Comparison of ENCODE assay signal across 19 cellular contexts in the genomic region with DNA sequence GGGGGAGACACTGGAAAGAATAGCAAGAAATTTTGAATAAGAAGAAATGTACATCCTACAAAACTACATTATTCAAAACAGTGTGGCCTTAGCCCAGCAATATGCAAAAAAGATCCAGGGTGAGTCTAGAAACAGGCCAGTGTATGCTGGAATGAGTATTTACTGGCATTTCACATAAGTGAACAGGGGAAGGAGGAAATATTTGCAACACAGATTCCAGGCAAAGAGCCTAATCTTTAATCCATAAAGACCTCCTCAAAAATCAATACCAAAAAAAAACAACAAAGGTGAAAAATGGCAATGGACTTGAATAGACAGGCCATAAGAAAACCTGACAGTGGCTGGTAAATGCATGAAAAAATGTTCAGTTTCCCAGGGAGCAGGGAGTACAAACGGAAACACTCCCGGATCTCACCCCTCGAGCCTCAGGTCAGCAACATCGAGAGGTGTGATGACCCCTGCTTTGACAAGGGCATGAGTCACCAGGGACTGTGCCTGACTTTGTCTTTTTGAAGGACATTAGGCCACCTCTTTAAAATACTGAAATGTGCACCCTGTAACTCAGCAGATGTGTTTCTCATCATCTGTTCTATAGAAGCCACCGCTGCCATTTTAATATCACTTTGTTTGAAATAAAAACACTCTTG. TPM values are rescaled to one million over a fixed set of nuclear protein-coding genes. Genes with fewer than 3 reads are reported as not detected.
"Had no signal": no experiment of that assay in that cellular context is flagged by ENCODE, and none has a peak within 500 bp of the region (broad histone marks: within the 10 kb centered on the region; RNA-seq: fewer than 3 reads in every experiment).

No MANE protein-coding gene starts in this region.

- H3K36me3 ChIP-seq: thyroid gland, vagina had no signal

- ATAC-seq: foreskin keratinocyte, left cardiac atrium, left ventricle myocardium superior had no signal

- H3K4me1 Mint-ChIP-seq: immature natural killer cell, naive B cell had no signal

- H3K27me3 ChIP-seq: dorsolateral prefrontal cortex, foreskin keratinocyte, thyroid gland, vagina had no signal

- FAIRE-seq: kidney, small intestine had no signal

- H3K4me3 ChIP-seq: dorsolateral prefrontal cortex, thyroid gland, vagina had no signal

- H3K4me1 ChIP-seq: foreskin keratinocyte, thyroid gland, vagina had no signal

- H3K27ac Mint-ChIP-seq: immature natural killer cell, naive B cell, nephron, type B pancreatic cell had no signal

- DNase-seq: cortex of kidney; effector memory CD4-positive, alpha-beta T cell; erythroblast; foreskin keratinocyte; immature natural killer cell; left cardiac atrium; mesendoderm; naive B cell; occipital lobe; small intestine; stimulated activated CD4-positive, alpha-beta T cell treated with anti-CD3 and anti-CD28 coated beads, Interleukin-12 subunit alpha, Interleukin-12 subunit beta, amount 100 ng/mL, for 4 hours; stimulated activated naive CD4-positive, alpha-beta T cell treated with Interleukin-2 at 50 U/mL for 16 hours; thyroid gland had no signal

- H3K9me3 ChIP-seq: thyroid gland, vagina had no signal

- H3K36me3 Mint-ChIP-seq: naive B cell, type B pancreatic cell had no signal

- H3K27ac ChIP-seq: dorsolateral prefrontal cortex, foreskin keratinocyte, thyroid gland, vagina had no signal

- H3K4me3 Mint-ChIP-seq: immature natural killer cell, naive B cell, nephron, type B pancreatic cell had no signal

RNA-seq across cellular contexts. Expression of a gene that starts 12.7 kb away (rescaled TPM):
- polyA plus RNA-seq: immature natural killer cell had no signal
